11 cellular contexts compared by ENCODE assay signal in genomic region chr5:142817961-142818431, GRCh38. TPM values are rescaled to one million over a fixed set of nuclear protein-coding genes. Genes with fewer than 3 reads are reported as not detected.
DNase-seq lines count a peak whose midpoint lies in the region; ATAC-seq and TF ChIP-seq lines count a peak whose summit lies in the region.
"Had no signal": no experiment of that assay in that cellular context is flagged by ENCODE, and none has a peak within 500 bp of the region (broad histone marks: within the 10 kb centered on the region; RNA-seq: fewer than 3 reads in every experiment).

No MANE protein-coding gene starts in this region.

- DNase-seq in HT-29 (ENCODE audit: low spot score) (peak; percentile 43), colonic mucosa (peak; percentile 84), left lung (no peak), tibial artery (no peak), NOMO-1 treated with DMSO at 0.1 percent for 48 hours (lab: John Stamatoyannopoulos, UW; ENCODE audit: unreplicated experiment) (no peak), NCI-H2196 treated with DMSO at 0.1 percent for 48 hours (lab: John Stamatoyannopoulos, UW; ENCODE audit: unreplicated experiment) (no peak)
- DNase-seq: endodermal cell, NCI-H524, SIG-M5, WERI-Rb-1 had no signal

- H3K9me3 ChIP-seq in colonic mucosa (no peaks in the 10 kb centered on the region), left lung (no peaks in the 10 kb centered on the region), tibial artery (no peaks in the 10 kb centered on the region)

- peak overlapping the region; percentile 74 for H3K27ac ChIP-seq in colonic mucosa
- peak overlapping the region in 1 of 2 donors; percentile 31 for H3K27ac ChIP-seq in left lung
- H3K27ac ChIP-seq in tibial artery: peak overlapping the region; percentile 36 to 54
- H3K27ac ChIP-seq: WERI-Rb-1 had no signal

- H3K36me3 ChIP-seq in colonic mucosa (no peaks in the 10 kb centered on the region), left lung (no peaks in the 10 kb centered on the region), tibial artery (no peaks in the 10 kb centered on the region)
- H3K36me3 ChIP-seq: WERI-Rb-1 had no signal

- H3K4me3 ChIP-seq in colonic mucosa: no peak overlapping the region
- H3K4me3 ChIP-seq in left lung: no peak overlapping the region
- H3K4me3 ChIP-seq in tibial artery: no peak overlapping the region

- ATAC-seq in left lung: peak; percentile 53
- no peak for ATAC-seq in GM21737 (IDR thresholded peaks at IDR 0.05; ENCODE audit: unreplicated experiment)

- TF ChIP-seq CTCF in colonic mucosa (IDR thresholded peaks at IDR 0.05) (no peak), left lung (IDR thresholded peaks at IDR 0.05) (no peak), tibial artery (IDR thresholded peaks at IDR 0.05) (no peak)

- peak overlapping the region in 1 of 2 donors; percentile 82 for H3K9ac ChIP-seq in colonic mucosa (ENCODE audit: low read depth in 2 of 2, low read length in 2 of 2)

- intact Hi-C loops in colonic mucosa (cut with DNase I): no loop called here
- intact Hi-C loops in left lung (cut with DNase I): no loop called here
- intact Hi-C loops in tibial artery (cut with DNase I; ENCODE audit: low total_unique reads): no loop called here

- H3K27me3 ChIP-seq in colonic mucosa: no peaks in the 10 kb centered on the region
- H3K27me3 ChIP-seq in left lung: no peaks in the 10 kb centered on the region
- H3K27me3 ChIP-seq in tibial artery: no peaks in the 10 kb centered on the region

- H3K4me1 ChIP-seq in colonic mucosa (peaks cover 28% of the 10 kb centered on the region), left lung (peaks cover 29 to 90% of the 10 kb centered on the region in 2 donors), tibial artery (peaks cover 0 to 72% (median 49%) of the 10 kb centered on the region in 4 donors)

RNA-seq across cellular contexts. Expression of gene ARHGAP26, which starts 47.8 kb away (rescaled TPM):
- total RNA-seq in HT-29 (2014; rRNA removed; shearing (Covaris generic)): 13.0 and 19.6 TPM in 2 replicates
- total RNA-seq in colonic mucosa (10 to 100 TPM; 59.1 to 74.0 TPM), left lung (10 to 100 TPM; 25.6 to 61.9 TPM)

Comparison
In these comparisons a context has a peak if more than half of its experiments do, and no peak if none do; other contexts are left out.
1. DNase-seq: peak in HT-29 (single experiment) and colonic mucosa (single experiment); none in left lung (0 of 2), tibial artery (0 of 2), NOMO-1 treated with DMSO at 0.1 percent for 48 hours (single experiment) and NCI-H2196 treated with DMSO at 0.1 percent for 48 hours (single experiment).